9 cellular contexts compared by ENCODE assay signal in the genomic region with DNA sequence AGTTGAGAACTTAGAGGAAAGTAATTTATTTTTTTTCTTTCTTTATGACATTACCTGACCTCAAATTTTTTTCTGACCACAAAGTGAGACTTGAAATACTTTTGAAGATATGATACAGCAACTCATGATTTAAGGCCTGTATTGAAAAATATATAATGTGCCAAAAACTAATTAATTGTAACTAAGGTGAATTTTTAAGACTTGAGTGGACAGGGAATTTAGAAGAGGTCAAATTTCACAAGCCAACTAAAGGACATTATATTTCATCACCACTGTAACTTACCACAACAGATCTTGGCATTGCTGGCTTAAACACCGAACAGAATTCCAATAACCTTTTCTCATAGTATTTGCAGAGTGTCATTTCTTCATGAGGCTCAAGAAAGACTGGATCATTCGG.
DNase-seq lines count a peak whose midpoint lies in the region; ATAC-seq lines count a peak whose summit lies in the region.
"Had no signal": no experiment of that assay in that cellular context is flagged by ENCODE, and none has a peak within 500 bp of the region (broad histone marks: within the 10 kb centered on the region; RNA-seq: fewer than 3 reads in every experiment).

No MANE protein-coding gene starts in this region.

- peak overlapping the region; percentile 37 to 98 (median 86) for H3K4me3 ChIP-seq in subcutaneous abdominal adipose tissue (ENCODE audit: low read depth in 1 of 5, low read length in 5 of 5)

- H3K27ac Mint-ChIP-seq in activated naive CD4-positive, alpha-beta T cell treated with anti-CD3 and anti-CD28 coated beads, Interleukin-2, amount 10 ng/mL, durations not matched to agents 7 days and 5 days, result peak overlapping the region; percentile 57
- peak overlapping the region; percentile 78 for H3K27ac Mint-ChIP-seq in T-helper 2 cell treated with Interferon-gamma antibody and Interleukin-4, amounts not matched to agents 5 μg/mL and 100 μg/mL, for 36 hours

- no peaks in the 10 kb centered on the region for H3K9me3 Mint-ChIP-seq in activated naive CD4-positive, alpha-beta T cell treated with anti-CD3 and anti-CD28 coated beads, Interleukin-2, amount 10 ng/mL, durations not matched to agents 7 days and 5 days
- no peaks in the 10 kb centered on the region for H3K9me3 Mint-ChIP-seq in T-helper 2 cell treated with Interferon-gamma antibody and Interleukin-4, amounts not matched to agents 5 μg/mL and 100 μg/mL, for 36 hours

- peaks cover 26 to 39% (median 34%) of the 10 kb centered on the region in 5 donors for H3K36me3 ChIP-seq in subcutaneous abdominal adipose tissue (ENCODE audit: control insufficient read depth in 5 of 5, insufficient read depth in 5 of 5, low read length in 5 of 5)

- H3K9ac ChIP-seq in subcutaneous abdominal adipose tissue (ENCODE audit: low read length in 5 of 5), result peak overlapping the region in 3 of 5 donors; percentile 29 to 100 (median 100)

- no peak for DNase-seq in activated naive CD4-positive, alpha-beta T cell treated with anti-CD3 and anti-CD28 coated beads, Interleukin-2, amount 10 ng/mL, durations not matched to agents 7 days and 5 days
- no peak for DNase-seq in activated naive CD4-positive, alpha-beta T cell treated with Interleukin-2 at 50 U/mL for 16 hours
- DNase-seq in T-helper 2 cell treated with Interferon-gamma antibody and Interleukin-4, amounts not matched to agents 5 μg/mL and 100 μg/mL, for 36 hours (ENCODE audit: low spot score), result no peak
- DNase-seq in fibroblast of the conjunctiva (ENCODE audit: low read depth) (peak; percentile 35), iPS-NIHi11 (ENCODE audit: low spot score) (no peak), medulla oblongata (ENCODE audit: extremely low spot score) (no peak)
- DNase-seq: mucosa of descending colon had no signal

- H3K4me3 Mint-ChIP-seq in activated naive CD4-positive, alpha-beta T cell treated with anti-CD3 and anti-CD28 coated beads, Interleukin-2, amount 10 ng/mL, durations not matched to agents 7 days and 5 days, result peak overlapping the region; percentile 67
- H3K4me3 Mint-ChIP-seq in T-helper 2 cell treated with Interferon-gamma antibody and Interleukin-4, amounts not matched to agents 5 μg/mL and 100 μg/mL, for 36 hours, result peak overlapping the region; percentile 95

- H3K27me3 ChIP-seq in subcutaneous abdominal adipose tissue (ENCODE audit: control insufficient read depth in 5 of 5, insufficient read depth in 4 of 5, low read length in 5 of 5), result no peaks in the 10 kb centered on the region

- H3K27me3 Mint-ChIP-seq in activated naive CD4-positive, alpha-beta T cell treated with anti-CD3 and anti-CD28 coated beads, Interleukin-2, amount 10 ng/mL, durations not matched to agents 7 days and 5 days, result peaks cover 4% of the 10 kb centered on the region
- H3K27me3 Mint-ChIP-seq in T-helper 2 cell treated with Interferon-gamma antibody and Interleukin-4, amounts not matched to agents 5 μg/mL and 100 μg/mL, for 36 hours (ENCODE audit: low read depth), result no peaks in the 10 kb centered on the region

- H3K36me3 Mint-ChIP-seq in activated naive CD4-positive, alpha-beta T cell treated with anti-CD3 and anti-CD28 coated beads, Interleukin-2, amount 10 ng/mL, durations not matched to agents 7 days and 5 days, result peaks cover 44% of the 10 kb centered on the region
- H3K36me3 Mint-ChIP-seq in T-helper 2 cell treated with Interferon-gamma antibody and Interleukin-4, amounts not matched to agents 5 μg/mL and 100 μg/mL, for 36 hours (ENCODE audit: low read depth), result peaks cover 48% of the 10 kb centered on the region

- peaks cover 48% of the 10 kb centered on the region for H3K4me1 Mint-ChIP-seq in activated naive CD4-positive, alpha-beta T cell treated with anti-CD3 and anti-CD28 coated beads, Interleukin-2, amount 10 ng/mL, durations not matched to agents 7 days and 5 days
- H3K4me1 Mint-ChIP-seq in T-helper 2 cell treated with Interferon-gamma antibody and Interleukin-4, amounts not matched to agents 5 μg/mL and 100 μg/mL, for 36 hours (ENCODE audit: low read depth), result peaks cover 29% of the 10 kb centered on the region

- peak overlapping the region; percentile 93 for H3K27ac ChIP-seq in subcutaneous abdominal adipose tissue (ENCODE audit: low read depth, low read length)

- H3K4me1 ChIP-seq in subcutaneous abdominal adipose tissue (ENCODE audit: control insufficient read depth in 5 of 5, insufficient read depth in 5 of 5, low read length in 5 of 5), result peaks cover 0 to 33% (median 15%) of the 10 kb centered on the region in 5 donors

- no peak for ATAC-seq in HG03159 (IDR thresholded peaks at IDR 0.05; ENCODE audit: unreplicated experiment)
- ATAC-seq: mucosa of descending colon had no signal

- H3K9me3 ChIP-seq in subcutaneous abdominal adipose tissue (ENCODE audit: control insufficient read depth in 5 of 5, low read length in 5 of 5), result no peaks in the 10 kb centered on the region
- H3K9me3 ChIP-seq: mucosa of descending colon had no signal

- CTCF ChIA-PET in activated naive CD4-positive, alpha-beta T cell treated with anti-CD3 and anti-CD28 coated beads, Interleukin-2, amount 10 ng/mL, durations not matched to agents 7 days and 5 days (lab: Charles Lee), result interaction anchor here (1.3 to 3.2 kb wide), 3 partner anchors 11 to 31 kb away, joined by 3 to 15 read pairs (median 3); no protein-coding TSS in a partner anchor
